25 cellular contexts compared by ENCODE assay signal in the genomic region with DNA sequence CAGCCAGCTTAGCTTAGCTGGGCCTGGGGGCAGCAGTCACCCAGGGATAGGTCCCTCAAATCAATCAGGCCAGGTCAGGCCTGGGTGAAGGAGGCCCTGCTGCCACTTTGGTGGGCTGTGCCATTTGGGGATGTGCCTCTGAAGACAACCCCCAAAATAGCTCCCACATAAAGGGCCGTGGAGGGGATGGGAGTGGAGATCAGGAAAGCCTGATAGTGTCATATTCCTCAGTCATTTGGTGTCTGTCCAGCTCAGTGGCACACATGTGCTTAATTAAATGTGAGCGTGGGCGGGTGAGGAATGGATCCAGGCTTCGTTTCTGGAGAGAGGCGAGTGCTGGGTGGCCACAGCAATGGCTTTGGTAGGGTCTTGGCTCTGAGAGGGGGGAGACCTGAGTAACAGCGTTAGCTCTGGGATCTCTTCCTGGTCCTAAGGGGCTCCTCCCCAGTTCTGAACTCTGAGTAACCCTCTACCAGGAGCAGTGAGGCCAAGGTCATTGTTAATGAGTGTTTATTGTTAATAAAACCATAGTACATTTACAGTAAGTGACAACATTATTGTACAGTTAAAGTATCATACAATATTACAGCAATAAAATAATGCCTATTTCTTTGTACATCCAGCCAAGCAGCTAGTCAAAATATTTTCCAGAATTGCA. TPM values are rescaled to one million over a fixed set of nuclear protein-coding genes. Genes with fewer than 3 reads are reported as not detected.
DNase-seq lines count a peak whose midpoint lies in the region; ATAC-seq, FAIRE-seq and TF ChIP-seq lines count a peak whose summit lies in the region.
"Had no signal": no experiment of that assay in that cellular context is flagged by ENCODE, and none has a peak within 500 bp of the region (broad histone marks: within the 10 kb centered on the region; RNA-seq: fewer than 3 reads in every experiment).

No MANE protein-coding gene starts in this region.

- H3K27me3 Mint-ChIP-seq in mesothelial cell of epicardium (ENCODE audit: low read depth) (no peaks in the 10 kb centered on the region), type B pancreatic cell (no peaks in the 10 kb centered on the region), progenitor cell of endocrine pancreas (no peaks in the 10 kb centered on the region)
- H3K27me3 Mint-ChIP-seq: activated CD4-positive, alpha-beta memory T cell treated with anti-CD3 and anti-CD28 coated beads, Interleukin-2, amount 10 ng/mL, durations not matched to agents 7 days and 5 days had no signal

- FAIRE-seq in HepG2 (lab: Jason Lieb, UNC), result no peak
- FAIRE-seq: A204.1, frontal cortex, islet of Langerhans had no signal

- ATAC-seq in HepG2 (no peak), right lobe of liver (no peak), HG02981 (IDR thresholded peaks at IDR 0.05; ENCODE audit: unreplicated experiment) (no peak)

- H3K9me3 Mint-ChIP-seq in mesothelial cell of epicardium, result no peaks in the 10 kb centered on the region
- H3K9me3 Mint-ChIP-seq in type B pancreatic cell, result no peaks in the 10 kb centered on the region
- H3K9me3 Mint-ChIP-seq in progenitor cell of endocrine pancreas (ENCODE audit: low read depth), result no peaks in the 10 kb centered on the region
- H3K9me3 Mint-ChIP-seq: activated CD4-positive, alpha-beta memory T cell treated with anti-CD3 and anti-CD28 coated beads, Interleukin-2, amount 10 ng/mL, durations not matched to agents 7 days and 5 days had no signal

- H4K20me1 ChIP-seq in HepG2 (ENCODE audit: insufficient read depth, low read length), result no peaks in the 10 kb centered on the region

- no TSS peak for BruUV-seq in HepG2 (replicated peaks; lab: Mats Ljungman, UMichigan)

- no peak overlapping the region for H3K9ac ChIP-seq in HepG2 (ENCODE audit: insufficient read depth, low read depth, low read length)

- TF ChIP-seq CTCF in HepG2 (CRISPR knock-in tag; IDR thresholded peaks at IDR 0.05) (no peak), right lobe of liver (IDR thresholded peaks at IDR 0.05) (no peak), mesothelial cell of epicardium (IDR thresholded peaks at IDR 0.05; ENCODE audit: unreplicated experiment) (no peak), type B pancreatic cell (conservative IDR thresholded peaks at IDR 0.05) (no peak), progenitor cell of endocrine pancreas (IDR thresholded peaks at IDR 0.05; ENCODE audit: unreplicated experiment) (no peak)

- no peaks in the 10 kb centered on the region for H3K79me2 ChIP-seq in HepG2 (ENCODE audit: insufficient read depth, low read length)

- H3K36me3 Mint-ChIP-seq in mesothelial cell of epicardium, result peaks cover 12% of the 10 kb centered on the region
- peaks cover 25% of the 10 kb centered on the region for H3K36me3 Mint-ChIP-seq in type B pancreatic cell
- H3K36me3 Mint-ChIP-seq in progenitor cell of endocrine pancreas (ENCODE audit: insufficient read depth), result peaks cover 24% of the 10 kb centered on the region

- DNase-seq in HepG2 (ENCODE audit: low spot score) (no peak), right lobe of liver (no peak), dedifferentiated amniotic fluid mesenchymal stem cell (ENCODE audit: extremely low spot score) (peak; percentile 38), mesothelial cell of epicardium (ENCODE audit: low spot score in 2 of 2, unreplicated experiment in 2 of 2) (no peak), type B pancreatic cell (ENCODE audit: extremely low spot score, unreplicated experiment) (no peak), progenitor cell of endocrine pancreas (ENCODE audit: low spot score, unreplicated experiment) (no peak)
- DNase-seq in central memory CD4-positive, alpha-beta T cell, result no peak
- DNase-seq: activated CD4-positive, alpha-beta memory T cell treated with anti-CD3 and anti-CD28 coated beads, Interleukin-2, amount 10 ng/mL, durations not matched to agents 7 days and 5 days; activated gamma-delta T cell treated with Interleukin-2 at 50 U/mL for 16 hours; adrenal gland; C1 segment of cervical spinal cord; hypothalamus; NCI-H1092; NCI-H187 treated with DMSO at 0.1 percent for 48 hours; NCI-H69; occipital lobe; RPMI8226; T1000 had no signal

- 94% methylated on average over 6 of the region's 6 CpGs for WGBS in HepG2 (ENCODE audit: low lambda C conversion rate)
- 67% methylated on average over 3 of the region's 6 CpGs for WGBS in right lobe of liver (ENCODE audit: insufficient coverage, low coverage, low lambda C conversion rate, missing lambda C conversion rate)

- H3K4me1 Mint-ChIP-seq in mesothelial cell of epicardium (peaks cover 7% of the 10 kb centered on the region), type B pancreatic cell (ENCODE audit: unreplicated experiment) (peaks cover 25% of the 10 kb centered on the region), progenitor cell of endocrine pancreas (ENCODE audit: low read depth) (peaks cover 4% of the 10 kb centered on the region)

- H3K27ac Mint-ChIP-seq in mesothelial cell of epicardium (peak overlapping the region; percentile 53), type B pancreatic cell (peak overlapping the region; percentile 31), progenitor cell of endocrine pancreas (no peak overlapping the region)
- H3K27ac Mint-ChIP-seq: activated CD4-positive, alpha-beta memory T cell treated with anti-CD3 and anti-CD28 coated beads, Interleukin-2, amount 10 ng/mL, durations not matched to agents 7 days and 5 days had no signal

- H3K27ac ChIP-seq in HepG2 (ENCODE audit: extremely low read length, insufficient read depth, low read length) (no peak overlapping the region), right lobe of liver (no peak overlapping the region)
- H3K27ac ChIP-seq: adrenal gland, breast epithelium, HL-60 had no signal

- intact Hi-C loops in HepG2 (cut with micrococcal nuclease; ENCODE audit: unreplicated experiment), result no loop called here
- intact Hi-C loops in right lobe of liver (cut with DNase I), result no loop called here

- H3K27me3 ChIP-seq in HepG2 (ENCODE audit: control insufficient read depth in 1 of 2, insufficient read depth in 2 of 2, low read length in 2 of 2) (no peaks in the 10 kb centered on the region), right lobe of liver (no peaks in the 10 kb centered on the region)
- H3K27me3 ChIP-seq: adrenal gland, breast epithelium had no signal

- no peak for TF ChIP-seq RAD21 in HepG2 (CRISPR knock-in tag; IDR thresholded peaks at IDR 0.05)

- H3K4me2 ChIP-seq in HepG2 (ENCODE audit: low read depth, low read length), result no peak overlapping the region

- CTCF ChIA-PET in HepG2 (lab: Yijun Ruan, JAX; ENCODE audit: low intra/inter-chr PET ratio, low total read pairs), result interaction anchor here (3.3 kb wide), 1 partner anchor 209 kb away, joined by 21 read pairs; no protein-coding TSS in a partner anchor

- no peak overlapping the region for H3K4me3 Mint-ChIP-seq in mesothelial cell of epicardium
- no peak overlapping the region for H3K4me3 Mint-ChIP-seq in type B pancreatic cell
- H3K4me3 Mint-ChIP-seq in progenitor cell of endocrine pancreas (ENCODE audit: low read depth), result no peak overlapping the region
- H3K4me3 Mint-ChIP-seq: activated CD4-positive, alpha-beta memory T cell treated with anti-CD3 and anti-CD28 coated beads, Interleukin-2, amount 10 ng/mL, durations not matched to agents 7 days and 5 days had no signal

- H2AFZ ChIP-seq in HepG2 (ENCODE audit: low read length), result no peak overlapping the region

- H3K9me3 ChIP-seq in HepG2 (ENCODE audit: low read length) (no peaks in the 10 kb centered on the region), right lobe of liver (no peaks in the 10 kb centered on the region)
- H3K9me3 ChIP-seq: adrenal gland, breast epithelium had no signal

- no peak for TF ChIP-seq POLR2A in HepG2 (IDR thresholded peaks at IDR 0.05; ENCODE audit: insufficient read depth in 1 of 2, low read depth in 2 of 2, low read length in 2 of 2)
- no peak for TF ChIP-seq POLR2A in right lobe of liver (IDR thresholded peaks at IDR 0.05)

- TF ChIP-seq EP300 in HepG2 (IDR thresholded peaks at IDR 0.05; ENCODE audit: low read depth in 2 of 2, low read length in 2 of 2) (no peak), HepG2 (CRISPR knock-in tag; IDR thresholded peaks at IDR 0.05; ENCODE audit: borderline replicate concordance) (no peak)

- H3K36me3 ChIP-seq in HepG2 (replicated peaks in 1 of 2; ENCODE audit: control insufficient read depth in 1 of 2, insufficient read depth in 2 of 2, low read length in 2 of 2) (peaks cover 32 to 64% of the 10 kb centered on the region in 2 experiments), right lobe of liver (peaks cover 0 to 42% (median 9%) of the 10 kb centered on the region in 4 donors)

- in situ Hi-C loops in HepG2 (cut with HindIII; ENCODE audit: extremely low pct_ligation_motif_present, low pct_unique_long_range_greater_than_20kb), result loop anchor here (25.0 kb wide), 1 partner anchor 762 kb away; the partner anchor contains the start of genes APIP and PDHX

- POLR2A ChIA-PET in HepG2 (lab: Yijun Ruan, JAX), result interaction anchor here (1.0 kb wide), 1 partner anchor 208 kb away, joined by 4 read pairs; the partner anchor contains the start of gene ABTB2

- H3K4me1 ChIP-seq in HepG2 (ENCODE audit: insufficient read depth, low read length), result no peaks in the 10 kb centered on the region
- no peaks in the 10 kb centered on the region for H3K4me1 ChIP-seq in right lobe of liver
- H3K4me1 ChIP-seq: breast epithelium had no signal

- no peak overlapping the region for H3K4me3 ChIP-seq in HepG2 (replicated peaks in 1 of 3; ENCODE audit: insufficient read depth in 1 of 3, low read depth in 2 of 3, low read length in 3 of 3)
- H3K4me3 ChIP-seq in right lobe of liver, result no peak overlapping the region
- H3K4me3 ChIP-seq: adrenal gland, breast epithelium, lung had no signal

RNA-seq across cellular contexts. Expression of gene NAT10, which starts 45.2 kb away (rescaled TPM):
- total RNA-seq in HepG2 (2016; rRNA removed; fragmentation: Illumina TruSeq; extraction: Trizol) (51.9 and 68.5 TPM in 2 replicates), right lobe of liver (10 to 100 TPM; 11.9 to 22.9 (median 19.1) TPM), mesothelial cell of epicardium (58.7 to 61.7 TPM (median 60.5 TPM) in 3 replicates), type B pancreatic cell (ENCODE audit: low replicate concordance) (46.9 and 63.5 TPM in 2 replicates), progenitor cell of endocrine pancreas (59.2 and 64.5 TPM in 2 replicates)
- 11.7 and 14.5 TPM in 2 replicates for total RNA-seq in HepG2 (2016; cell fraction: cytosol; rRNA removed; fragmentation: Illumina TruSeq; extraction: Trizol; ENCODE audit: low read depth)
- total RNA-seq in HepG2 (2016; cell fraction: insoluble cytoplasmic fraction; rRNA removed; fragmentation: Illumina TruSeq; extraction: Trizol), result 51.3 and 65.0 TPM in 2 replicates
- total RNA-seq in HepG2 (2016; cell fraction: membrane; rRNA removed; fragmentation: Illumina TruSeq; extraction: Trizol), result 23.4 and 24.4 TPM in 2 replicates
- 52.2 and 52.3 TPM in 2 replicates for total RNA-seq in HepG2 (2016; cell fraction: nucleus; rRNA removed; fragmentation: Illumina TruSeq; extraction: Trizol)
- polyA plus RNA-seq in HepG2 (2011; rRNA removed), result 33.9 TPM in 2 replicates
- polyA plus RNA-seq in HepG2 (2011; cell fraction: cytosol; rRNA removed), result 22.9 and 27.5 TPM in 2 replicates
- 49.7 and 54.1 TPM in 2 replicates for polyA plus RNA-seq in HepG2 (2011; cell fraction: nucleus; rRNA removed)
- polyA plus RNA-seq in HepG2 (2012), result 26.7 and 33.0 TPM in 2 replicates
- 5.2 and 5.6 TPM in 2 replicates for polyA plus RNA-seq in HepG2 (2016; cell fraction: cytosol; fragmentation: Illumina TruSeq; extraction: Trizol; ENCODE audit: low read depth)
- 56.8 and 61.8 TPM in 2 replicates for polyA plus RNA-seq in HepG2 (2016; cell fraction: insoluble cytoplasmic fraction; fragmentation: Illumina TruSeq; extraction: Trizol; ENCODE audit: low read depth)
- polyA plus RNA-seq in HepG2 (2016; cell fraction: membrane; fragmentation: Illumina TruSeq; extraction: Trizol; ENCODE audit: low read depth), result 12.1 and 13.5 TPM in 2 replicates
- 73.3 and 79.4 TPM in 2 replicates for polyA plus RNA-seq in HepG2 (2016; cell fraction: nucleus; fragmentation: Illumina TruSeq; extraction: Trizol; ENCODE audit: insufficient read depth, low read depth)
- polyA minus RNA-seq in HepG2 (2011; rRNA and poly(A)+ RNA removed; ENCODE audit: low replicate concordance), result 94.6 and 150 TPM in 2 replicates
- 36.1 and 49.2 TPM in 2 replicates for polyA minus RNA-seq in HepG2 (2011; cell fraction: cytosol; rRNA and poly(A)+ RNA removed)
- polyA minus RNA-seq in HepG2 (2011; cell fraction: nucleus; rRNA and poly(A)+ RNA removed), result 60.5 and 63.5 TPM in 2 replicates
